24 cellular contexts compared by ENCODE assay signal in the genomic region with DNA sequence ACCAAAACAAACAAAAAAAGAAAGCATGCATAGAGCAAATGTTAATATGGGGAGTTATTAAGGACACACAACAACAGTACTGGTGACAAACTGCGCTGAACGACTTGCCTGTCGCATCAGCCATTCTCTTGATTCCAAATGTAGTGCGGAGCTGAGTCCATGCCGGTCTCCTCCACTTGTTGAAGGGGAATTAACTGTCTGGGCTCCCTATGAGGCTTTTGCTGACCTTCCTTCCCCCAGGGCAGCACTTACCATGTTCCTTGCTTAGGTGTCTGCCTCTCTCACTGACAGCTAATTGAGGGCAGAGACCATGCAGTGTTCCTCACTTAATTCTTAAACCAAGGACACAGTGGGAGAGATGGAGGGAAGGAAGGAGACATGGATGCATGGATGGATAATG. TPM values are rescaled to one million over a fixed set of nuclear protein-coding genes. Genes with fewer than 3 reads are reported as not detected.
"Had no signal": no experiment of that assay in that cellular context is flagged by ENCODE, and none has a peak within 500 bp of the region (broad histone marks: within the 10 kb centered on the region; RNA-seq: fewer than 3 reads in every experiment).

No MANE protein-coding gene starts in this region.

- H2AFZ ChIP-seq: hepatocyte had no signal

- H3K9me3 Mint-ChIP-seq: mesothelial cell of epicardium; natural killer cell; stimulated activated naive CD8-positive, alpha-beta T cell treated with anti-CD3 and anti-CD28 coated beads, Interleukin-15, Interleukin-2, amounts not matched to agents 100 ng/mL and 50 ng/mL, for 24 hours; type B pancreatic cell had no signal

- H3K27me3 ChIP-seq: hepatocyte, ovary, right atrium auricular region, right lobe of liver, tibial nerve, vagina had no signal

- H3K9me3 ChIP-seq: heart right ventricle, left lung, ovary, right atrium auricular region, right lobe of liver, tibial nerve, vagina had no signal

- H3K4me1 ChIP-seq: left lung, right lobe of liver had no signal

- H3K4me3 Mint-ChIP-seq: mesothelial cell of epicardium; natural killer cell; stimulated activated naive CD8-positive, alpha-beta T cell treated with anti-CD3 and anti-CD28 coated beads, Interleukin-15, Interleukin-2, amounts not matched to agents 100 ng/mL and 50 ng/mL, for 24 hours; type B pancreatic cell had no signal

- H3K4me2 ChIP-seq: hepatocyte had no signal

- DNase-seq: kidney glomerular epithelial cell; mesenchymal stem cell; naive B cell; natural killer cell; right lobe of liver; stimulated activated CD4-positive, alpha-beta T cell treated with anti-CD3 and anti-CD28 coated beads, Interleukin-12 subunit alpha, Interleukin-12 subunit beta, amount 100 ng/mL, for 4 hours; stimulated activated CD4-positive, alpha-beta T cell treated with anti-CD3 and anti-CD28 coated beads, Interleukin-15, amount 100 ng/mL, for 24 hours; stimulated activated CD4-positive, alpha-beta T cell treated with anti-CD3 and anti-CD28 coated beads, Interleukin-2, amount 100 ng/mL, for 24 hours; stimulated activated CD4-positive, alpha-beta T cell treated with anti-CD3 and anti-CD28 coated beads, Interleukin-4, amount 100 ng/mL, for 1 hour; stimulated activated naive CD4-positive, alpha-beta T cell had no signal

- H3K4me1 Mint-ChIP-seq: naive B cell, natural killer cell had no signal

- H3K36me3 Mint-ChIP-seq: mesothelial cell of epicardium, natural killer cell, type B pancreatic cell had no signal

- H3K4me3 ChIP-seq: heart right ventricle, hepatocyte, left lung, ovary, right atrium auricular region, right lobe of liver, skin epidermis, tibial nerve, vagina had no signal

- H3K27ac ChIP-seq: hepatocyte, left lung, ovary, right atrium auricular region, right lobe of liver, tibial nerve, vagina had no signal

- H3K27ac Mint-ChIP-seq: mesothelial cell of epicardium; naive B cell; natural killer cell; stimulated activated naive CD8-positive, alpha-beta T cell treated with anti-CD3 and anti-CD28 coated beads, Interleukin-15, Interleukin-2, amounts not matched to agents 100 ng/mL and 50 ng/mL, for 24 hours; type B pancreatic cell had no signal

- H3K27me3 Mint-ChIP-seq: stimulated activated naive CD8-positive, alpha-beta T cell treated with anti-CD3 and anti-CD28 coated beads, Interleukin-15, Interleukin-2, amounts not matched to agents 100 ng/mL and 50 ng/mL, for 24 hours had no signal

- H3K79me2 ChIP-seq: hepatocyte had no signal

- H3K36me3 ChIP-seq: heart right ventricle, left lung, ovary, right atrium auricular region, right lobe of liver, tibial nerve, vagina had no signal

RNA-seq across cellular contexts. Expression of gene FAT2, which starts 40.8 kb away (rescaled TPM):
- total RNA-seq: lung microvascular endothelial cell, mononuclear cell, natural killer cell, right atrium auricular region, right lobe of liver had no signal
- polyA plus RNA-seq: neural cell had no signal
